ENCODE assay signal across 25 cellular contexts in the genomic region with DNA sequence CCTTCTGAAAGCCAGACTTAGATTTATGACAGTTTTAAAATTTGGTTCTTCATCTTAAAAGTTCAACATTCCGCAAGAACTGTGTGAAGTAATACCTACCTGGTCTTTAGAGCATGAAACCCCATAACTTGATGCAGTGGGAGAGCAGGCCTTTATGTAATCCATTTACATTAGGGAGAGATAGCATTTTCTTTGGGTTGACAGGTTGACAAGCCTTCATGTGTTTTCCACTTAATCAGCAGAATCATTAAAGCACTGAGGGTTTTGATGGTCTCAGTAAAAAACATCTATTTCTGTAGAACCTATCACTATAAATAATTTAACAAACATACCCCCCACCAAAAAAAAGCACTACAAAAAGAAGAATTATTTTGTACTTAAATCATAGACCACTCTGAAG.
"Had no signal": no experiment of that assay in that cellular context is flagged by ENCODE, and none has a peak within 500 bp of the region (broad histone marks: within the 10 kb centered on the region; RNA-seq: fewer than 3 reads in every experiment).

No MANE protein-coding gene starts in this region.

- DNase-seq: stimulated activated CD4-positive, alpha-beta T cell treated with anti-CD3 and anti-CD28 coated beads, Interleukin-2, amount 100 ng/mL, for 48 hours; stimulated activated CD4-positive, alpha-beta T cell treated with anti-CD3 and anti-CD28 coated beads, Interleukin-4, amount 100 ng/mL, for 1 hour; stimulated activated CD4-positive, alpha-beta T cell treated with anti-CD3 and anti-CD28 coated beads, Interleukin-4, amount 100 ng/mL, for 24 hours; stimulated activated CD4-positive, alpha-beta T cell treated with anti-CD3 and anti-CD28 coated beads, Interleukin-4, amount 100 ng/mL, for 4 hours; stimulated activated CD8-positive, alpha-beta memory T cell treated with anti-CD3 and anti-CD28 coated beads, Interleukin-4, amount 100 ng/mL, for 48 hours; stimulated activated naive B cell treated with anti-CD40 and anti-IgM and Interleukin-4, amounts not matched to agents 10 μg/mL and 1 μg/mL and 100 μg/mL, for 72 hours; stimulated activated naive CD4-positive, alpha-beta T cell; stimulated activated naive CD4-positive, alpha-beta T cell treated with Interleukin-2 at 50 U/mL for 16 hours; stimulated activated naive CD8-positive, alpha-beta T cell treated with anti-CD3 and anti-CD28 coated beads, Interleukin-15, amount 100 ng/mL, for 72 hours; stimulated activated naive CD8-positive, alpha-beta T cell treated with anti-CD3 and anti-CD28 coated beads, Interleukin-15, Interleukin-2, amounts not matched to agents 100 U/mL and 50 U/mL, for 24 hours; stomach; testis; thyroid gland; tibial artery; transverse colon; trophoblast cell; upper lobe of right lung; uterus had no signal

- H3K4me3 ChIP-seq: stomach, suprapubic skin, testis, thoracic aorta, thyroid gland, tibial artery, tibial nerve, transverse colon, upper lobe of left lung, upper lobe of right lung, uterus, vagina had no signal

- ATAC-seq: stimulated activated memory B cell treated with anti-CD40 and anti-IgM and Interleukin-4, amounts not matched to agents 10 μg/mL and 1 μg/mL and 100 μg/mL, for 72 hours; stimulated activated naive B cell treated with anti-CD40 and anti-IgM and Interleukin-4, amounts not matched to agents 10 μg/mL and 1 μg/mL and 100 μg/mL, for 72 hours; stimulated activated naive CD8-positive, alpha-beta T cell treated with anti-CD3 and anti-CD28 coated beads, Interleukin-15, amount 100 ng/mL, for 72 hours; stimulated activated naive CD8-positive, alpha-beta T cell treated with anti-CD3 and anti-CD28 coated beads, Interleukin-15, Interleukin-2, amounts not matched to agents 100 U/mL and 50 U/mL, for 24 hours; upper lobe of right lung had no signal

- FAIRE-seq: urothelium cell line had no signal

- H3K27ac ChIP-seq: stomach, suprapubic skin, testis, thoracic aorta, thyroid gland, tibial artery, tibial nerve, transverse colon, upper lobe of left lung, upper lobe of right lung, uterus, vagina had no signal

- H3K27me3 ChIP-seq: stomach, suprapubic skin, testis, thyroid gland, tibial artery, tibial nerve, transverse colon, upper lobe of left lung, upper lobe of right lung, uterus, vagina had no signal

- H3K36me3 ChIP-seq: stomach, suprapubic skin, thoracic aorta, thyroid gland, tibial artery, tibial nerve, transverse colon, upper lobe of left lung, upper lobe of right lung, uterus, vagina had no signal

- H3K9me3 ChIP-seq: stomach, suprapubic skin, testis, thoracic aorta, thyroid gland, tibial artery, tibial nerve, transverse colon, upper lobe of left lung, upper lobe of right lung, uterus, vagina had no signal

- H3K4me1 ChIP-seq: stomach, suprapubic skin, testis, thyroid gland, tibial artery, tibial nerve, transverse colon, upper lobe of left lung, upper lobe of right lung, uterus, vagina had no signal
